ENCODE assay signal across 24 cellular contexts in the genomic region with DNA sequence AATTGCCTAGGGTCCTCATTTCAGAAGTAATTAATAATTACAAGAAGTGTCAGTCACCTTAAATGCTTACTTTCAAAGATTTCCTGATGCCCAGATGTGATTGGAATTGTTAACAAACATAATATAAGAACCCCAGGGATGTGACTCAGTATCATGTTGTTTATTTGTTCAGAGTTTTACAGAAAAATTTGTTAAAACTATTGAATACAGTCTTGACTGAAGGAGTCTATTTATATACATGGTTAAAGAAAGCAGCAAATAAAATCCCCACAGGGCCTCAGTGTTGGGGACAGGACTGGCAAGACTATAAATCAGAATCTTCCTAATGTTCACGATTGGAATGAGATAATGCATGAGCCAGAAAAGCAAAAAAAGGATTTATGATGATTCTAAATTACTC.
"Had no signal": no experiment of that assay in that cellular context is flagged by ENCODE, and none has a peak within 500 bp of the region (broad histone marks: within the 10 kb centered on the region; RNA-seq: fewer than 3 reads in every experiment).

No MANE protein-coding gene starts in this region.

- H3K9ac ChIP-seq: parathyroid adenoma had no signal

- H3K4me2 ChIP-seq: hepatocyte had no signal

- H2AFZ ChIP-seq: hepatocyte, parathyroid adenoma had no signal

- H3K4me1 ChIP-seq: esophagus squamous epithelium, parathyroid adenoma, tibial artery had no signal

- H3K36me3 ChIP-seq: esophagus squamous epithelium, tibial artery had no signal

- H3K27me3 ChIP-seq: esophagus squamous epithelium, hepatocyte, tibial artery had no signal

- H3K27ac Mint-ChIP-seq: activated B cell treated with CpG ODN at 0.5 μM for 24 hours; activated CD4-positive, alpha-beta T cell treated with anti-CD3 and anti-CD28 coated beads for 36 hours; activated naive CD8-positive, alpha-beta T cell; activated T-cell treated with anti-CD3 and anti-CD28 coated beads, Interleukin-2, amount 50 U/mL, for 24 hours; activated T-helper 17 cell treated with anti-CD3 and anti-CD28 coated beads, Interleukin-2, amount 50 U/mL, for 72 hours; nephron progenitor cell; T-helper 1 cell treated with Interleukin-12 subunit alpha and Interleukin-12 subunit beta and Interleukin-4 antibody, amounts not matched to agents 30 μg/mL and 1 μg/mL, for 36 hours had no signal

- H3K9me3 Mint-ChIP-seq: activated B cell treated with CpG ODN at 0.5 μM for 24 hours; activated T-cell treated with anti-CD3 and anti-CD28 coated beads, Interleukin-2, amount 50 U/mL, for 24 hours; activated T-helper 17 cell treated with anti-CD3 and anti-CD28 coated beads, Interleukin-2, amount 50 U/mL, for 72 hours; nephron progenitor cell; stimulated activated naive CD8-positive, alpha-beta T cell treated with anti-CD3 and anti-CD28 coated beads, Interleukin-15, Interleukin-2, amounts not matched to agents 100 ng/mL and 50 ng/mL, for 24 hours; T-helper 1 cell treated with Interleukin-12 subunit alpha and Interleukin-12 subunit beta and Interleukin-4 antibody, amounts not matched to agents 30 μg/mL and 1 μg/mL, for 36 hours had no signal

- H3K4me1 Mint-ChIP-seq: activated B cell treated with CpG ODN at 0.5 μM for 24 hours; activated CD4-positive, alpha-beta T cell treated with anti-CD3 and anti-CD28 coated beads for 36 hours; activated T-helper 17 cell treated with anti-CD3 and anti-CD28 coated beads, Interleukin-2, amount 50 U/mL, for 72 hours; nephron progenitor cell had no signal

- H3K79me2 ChIP-seq: hepatocyte, parathyroid adenoma had no signal

- H3K9me3 ChIP-seq: esophagus squamous epithelium, tibial artery had no signal

- DNase-seq: activated B cell treated with CpG ODN at 0.5 μM for 24 hours; activated CD4-positive, alpha-beta T cell treated with anti-CD3 and anti-CD28 coated beads for 36 hours; activated CD4-positive, alpha-beta T cell treated with anti-CD3 and anti-CD28 coated beads, Interleukin-2, amount 50 U/mL, for 4 hours; activated CD8-positive, alpha-beta memory T cell treated with anti-CD3 and anti-CD28 coated beads for 24 hours; activated CD8-positive, alpha-beta memory T cell treated with anti-CD3 and anti-CD28 coated beads, Interleukin-2, amount 50 U/mL, for 4 hours; activated naive CD4-positive, alpha-beta T cell; activated T-cell treated with anti-CD3 and anti-CD28 coated beads, Interleukin-2, amount 50 U/mL, for 24 hours; central memory CD4-positive, alpha-beta T cell; dermis blood vessel endothelial cell; esophagus squamous epithelium; left ventricle myocardium superior; mammary epithelial cell; nephron progenitor cell; nucleus accumbens; right cardiac atrium; stimulated activated CD4-positive, alpha-beta T cell treated with anti-CD3 and anti-CD28 coated beads, Interleukin-4, amount 100 ng/mL, for 24 hours; T1000; tibial artery had no signal

- H3K4me3 Mint-ChIP-seq: activated B cell treated with CpG ODN at 0.5 μM for 24 hours; activated CD4-positive, alpha-beta T cell treated with anti-CD3 and anti-CD28 coated beads for 36 hours; activated naive CD8-positive, alpha-beta T cell; activated T-cell treated with anti-CD3 and anti-CD28 coated beads, Interleukin-2, amount 50 U/mL, for 24 hours; activated T-helper 17 cell treated with anti-CD3 and anti-CD28 coated beads, Interleukin-2, amount 50 U/mL, for 72 hours; nephron progenitor cell; stimulated activated naive CD8-positive, alpha-beta T cell treated with anti-CD3 and anti-CD28 coated beads, Interleukin-15, Interleukin-2, amounts not matched to agents 100 ng/mL and 50 ng/mL, for 24 hours; T-helper 1 cell treated with Interleukin-12 subunit alpha and Interleukin-12 subunit beta and Interleukin-4 antibody, amounts not matched to agents 30 μg/mL and 1 μg/mL, for 36 hours had no signal

- H3K27me3 Mint-ChIP-seq: activated B cell treated with CpG ODN at 0.5 μM for 24 hours; activated CD4-positive, alpha-beta T cell treated with anti-CD3 and anti-CD28 coated beads for 36 hours; activated naive CD8-positive, alpha-beta T cell; activated T-cell treated with anti-CD3 and anti-CD28 coated beads, Interleukin-2, amount 50 U/mL, for 24 hours; activated T-helper 17 cell treated with anti-CD3 and anti-CD28 coated beads, Interleukin-2, amount 50 U/mL, for 72 hours; stimulated activated naive CD8-positive, alpha-beta T cell treated with anti-CD3 and anti-CD28 coated beads, Interleukin-15, Interleukin-2, amounts not matched to agents 100 ng/mL and 50 ng/mL, for 24 hours had no signal

- ATAC-seq: activated CD4-positive, alpha-beta T cell treated with anti-CD3 and anti-CD28 coated beads for 36 hours; activated T-helper 17 cell treated with anti-CD3 and anti-CD28 coated beads, Interleukin-2, amount 50 U/mL, for 72 hours; left ventricle myocardium superior; right cardiac atrium had no signal

- H3K27ac ChIP-seq: esophagus squamous epithelium, hepatocyte, parathyroid adenoma, tibial artery had no signal

- H3K36me3 Mint-ChIP-seq: activated naive CD8-positive, alpha-beta T cell had no signal

- H3K4me3 ChIP-seq: esophagus squamous epithelium, hepatocyte, tibial artery had no signal
